ENCODE assay signal across 1 cellular context in genomic region chr19:13002970-13003540, GRCh38.
TF ChIP-seq lines count a peak whose summit lies in the region.

No MANE protein-coding gene starts in this region.

TF ChIP-seq in IMR-90, 13 proteins besides CTCF, POLR2A, EP300 and RAD21:
- TF ChIP-seq FOS (IDR thresholded peaks at IDR 0.05; ENCODE audit: low read depth, low read length) (no peak), RFX5 (IDR thresholded peaks at IDR 0.05; ENCODE audit: low read depth, low read length) (no peak), CHD1 (IDR thresholded peaks at IDR 0.05; ENCODE audit: low read depth, low read length) (no peak), MAZ (IDR thresholded peaks at IDR 0.05; ENCODE audit: borderline replicate concordance, low read depth, low read length) (no peak), USF2 (IDR thresholded peaks at IDR 0.05; ENCODE audit: low read depth, low read length) (no peak)
- TF ChIP-seq, protein P1, sequence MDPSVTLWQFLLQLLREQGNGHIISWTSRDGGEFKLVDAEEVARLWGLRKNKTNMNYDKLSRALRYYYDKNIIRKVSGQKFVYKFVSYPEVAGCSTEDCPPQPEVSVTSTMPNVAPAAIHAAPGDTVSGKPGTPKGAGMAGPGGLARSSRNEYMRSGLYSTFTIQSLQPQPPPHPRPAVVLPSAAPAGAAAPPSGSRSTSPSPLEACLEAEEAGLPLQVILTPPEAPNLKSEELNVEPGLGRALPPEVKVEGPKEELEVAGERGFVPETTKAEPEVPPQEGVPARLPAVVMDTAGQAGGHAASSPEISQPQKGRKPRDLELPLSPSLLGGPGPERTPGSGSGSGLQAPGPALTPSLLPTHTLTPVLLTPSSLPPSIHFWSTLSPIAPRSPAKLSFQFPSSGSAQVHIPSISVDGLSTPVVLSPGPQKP (IDR thresholded peaks at IDR 0.05; ENCODE audit: borderline replicate concordance, low read depth, low read length): no peak
